14 cellular contexts compared by ENCODE assay signal in genomic region chr6:158409451-158409850, GRCh38.
DNase-seq lines count a peak whose midpoint lies in the region; ATAC-seq, FAIRE-seq and TF ChIP-seq lines count a peak whose summit lies in the region.
"Had no signal": no experiment of that assay in that cellular context is flagged by ENCODE, and none has a peak within 500 bp of the region (broad histone marks: within the 10 kb centered on the region; RNA-seq: fewer than 3 reads in every experiment).

No MANE protein-coding gene starts in this region.

- H3K36me3 ChIP-seq in endothelial cell of umbilical vein (ENCODE audit: control insufficient read depth in 2 of 2, extremely low read depth in 1 of 2, insufficient read depth in 2 of 2, low read length in 2 of 2) = peaks cover 0 to 4% of the 10 kb centered on the region in 2 experiments
- H3K36me3 ChIP-seq in ovary = no peaks in the 10 kb centered on the region
- no peaks in the 10 kb centered on the region for H3K36me3 ChIP-seq in prostate gland

- H3K4me3 ChIP-seq in endothelial cell of umbilical vein (replicated peaks in 1 of 3; ENCODE audit: insufficient read depth in 1 of 3, low read depth in 1 of 3, low read length in 3 of 3) (no peak overlapping the region), ovary (no peak overlapping the region), prostate gland (no peak overlapping the region)
- H3K4me3 ChIP-seq: tibial nerve had no signal

- TF ChIP-seq EP300 in ovary (IDR thresholded peaks at IDR 0.05) = no peak

- TF ChIP-seq POLR2A in endothelial cell of umbilical vein (IDR thresholded peaks at IDR 0.05; ENCODE audit: low read depth, low read length) (peak; percentile 77), ovary (IDR thresholded peaks at IDR 0.05) (no peak), prostate gland (IDR thresholded peaks at IDR 0.05) (no peak)

- H3K27me3 ChIP-seq in endothelial cell of umbilical vein (ENCODE audit: control insufficient read depth in 2 of 2, insufficient read depth in 2 of 2, low read length in 2 of 2) (no peaks in the 10 kb centered on the region), ovary (no peaks in the 10 kb centered on the region), prostate gland (replicated peaks; ENCODE audit: insufficient read depth) (no peaks in the 10 kb centered on the region)
- H3K27me3 ChIP-seq: foreskin keratinocyte, tibial nerve had no signal

- BruUV-seq in endothelial cell of umbilical vein (replicated peaks; lab: Mats Ljungman, UMichigan) = no TSS peak

- dilution Hi-C loops in endothelial cell of umbilical vein (cut with MboI; ENCODE audit: extremely low pct_ligation_motif_present, low sequenced_read_pairs) = no loop called here

- ATAC-seq in GM21717 (IDR thresholded peaks at IDR 0.05; ENCODE audit: unreplicated experiment) = no peak
- ATAC-seq: activated CD4-positive, CD25-positive, alpha-beta regulatory T cell treated with anti-CD3 and anti-CD28 coated beads, Interleukin-2, amount 50 U/mL, for 24 hours; foreskin keratinocyte had no signal

- 23 to 36% (median 25%) methylated on average over 3 of the region's 3 CpGs for WGBS in ovary, 3 donors
- 78% methylated on average over 3 of the region's 3 CpGs for WGBS in prostate gland

- peak overlapping the region; percentile 94 for H3K27ac ChIP-seq in endothelial cell of umbilical vein (ENCODE audit: insufficient read depth, low read depth, low read length)
- H3K27ac ChIP-seq in ovary = peak overlapping the region in 1 of 2 donors; percentile 31
- no peak overlapping the region for H3K27ac ChIP-seq in prostate gland
- H3K27ac ChIP-seq: foreskin keratinocyte had no signal

- H3K4me2 ChIP-seq in endothelial cell of umbilical vein (ENCODE audit: insufficient read depth, low read length) = peak overlapping the region; percentile 48

- H4K20me1 ChIP-seq in endothelial cell of umbilical vein (replicated peaks; ENCODE audit: control insufficient read depth, extremely low read depth, insufficient read depth, low read length) = no peaks in the 10 kb centered on the region

- H3K79me2 ChIP-seq in endothelial cell of umbilical vein (ENCODE audit: control insufficient read depth, insufficient read depth, low read length) = peaks cover 5% of the 10 kb centered on the region

- peak; percentile 81 for FAIRE-seq in endothelial cell of umbilical vein (lab: Jason Lieb, UNC)
- FAIRE-seq: G401.6 had no signal

- intact Hi-C loops in endothelial cell of umbilical vein (cut with micrococcal nuclease) (loop anchor here (1.0 to 5.0 kb wide), 4 partner anchors 51 to 223 kb away; no protein-coding TSS in a partner anchor), ovary (cut with DNase I) (no loop called here), prostate gland (cut with DNase I) (no loop called here)

- POLR2A ChIA-PET in endothelial cell of umbilical vein (lab: Charles Lee) = interaction anchor here (1.1 kb wide), 1 partner anchor 145 kb away, joined by 3 read pairs; no protein-coding TSS in a partner anchor

- TF ChIP-seq CTCF in endothelial cell of umbilical vein (IDR thresholded peaks at IDR 0.05; ENCODE audit: extremely low read depth in 1 of 2, insufficient read depth in 1 of 2, low read depth in 1 of 2, low read length in 2 of 2) = no peak
- no peak for TF ChIP-seq CTCF in ovary (IDR thresholded peaks at IDR 0.05)
- TF ChIP-seq CTCF in GM10266 (IDR thresholded peaks at IDR 0.05; ENCODE audit: control insufficient read depth, insufficient read depth, low read depth, missing control alignments) = no peak
- TF ChIP-seq CTCF in prostate gland (IDR thresholded peaks at IDR 0.05) = no peak

- peak overlapping the region; percentile 65 for H3K9ac ChIP-seq in endothelial cell of umbilical vein (replicated peaks; ENCODE audit: extremely low read depth, insufficient read depth, low read length)

- DNase-seq in EH (ENCODE audit: low read depth) = peak; percentile 53
- peak; percentile 78 for DNase-seq in OCI-M1 (lab: John Stamatoyannopoulos, UW)
- DNase-seq in endothelial cell of umbilical vein (ENCODE audit: low read depth, low spot score) = peak; percentile 94
- peak in 3 of 5 donors; percentile 15 to 47 (median 41) for DNase-seq in ovary
- no peak for DNase-seq in GM10266 (ENCODE audit: extremely low spot score)
- DNase-seq in prostate gland (ENCODE audit: low spot score) = no peak
- no peak for DNase-seq in NCI-H2171 (lab: John Stamatoyannopoulos, UW)
- DNase-seq: activated naive CD4-positive, alpha-beta T cell treated with anti-CD3 and anti-CD28 coated beads, Interleukin-2, amount 50 U/mL, for 16 hours; foreskin keratinocyte; NCI-H524 had no signal

- H3K9me3 ChIP-seq in endothelial cell of umbilical vein (replicated peaks; ENCODE audit: control insufficient read depth, insufficient read depth, low read length) = no peaks in the 10 kb centered on the region
- H3K9me3 ChIP-seq in ovary = no peaks in the 10 kb centered on the region
- H3K9me3 ChIP-seq in prostate gland = no peaks in the 10 kb centered on the region
- H3K9me3 ChIP-seq: tibial nerve had no signal

- no peaks in the 10 kb centered on the region for H3K9me1 ChIP-seq in endothelial cell of umbilical vein (replicated peaks; ENCODE audit: control insufficient read depth, extremely low read depth, insufficient read depth, low read length)

- H2AFZ ChIP-seq in endothelial cell of umbilical vein (ENCODE audit: low read depth, low read length) = no peak overlapping the region

- H3K4me1 ChIP-seq in endothelial cell of umbilical vein (ENCODE audit: control insufficient read depth, extremely low read depth, insufficient read depth, low read length) = peaks cover 54% of the 10 kb centered on the region
- H3K4me1 ChIP-seq in ovary (ENCODE audit: insufficient read depth) = peaks cover 7% of the 10 kb centered on the region
- no peaks in the 10 kb centered on the region for H3K4me1 ChIP-seq in prostate gland (replicated peaks)

- CTCF ChIA-PET in endothelial cell of umbilical vein (lab: Charles Lee) = interaction anchor here (0.7 to 2.9 kb wide), 6 partner anchors 9 to 196 kb away, joined by 3 to 14 read pairs (median 8); no protein-coding TSS in a partner anchor

TF ChIP-seq in endothelial cell of umbilical vein, 7 proteins besides CTCF, POLR2A, EP300 and RAD21:
- TF ChIP-seq MAX (IDR thresholded peaks at IDR 0.05; ENCODE audit: insufficient read depth, insufficient read length) (no peak), FOS (IDR thresholded peaks at IDR 0.05; ENCODE audit: borderline replicate concordance, insufficient read depth, low read length) (no peak), POLR2AphosphoS5 (IDR thresholded peaks at IDR 0.05; ENCODE audit: insufficient read depth, low read depth, low read length) (peak; percentile 98), MYC (IDR thresholded peaks at IDR 0.05; ENCODE audit: low read depth, low read length) (no peak), EZH2 (IDR thresholded peaks at IDR 0.05; ENCODE audit: borderline replicate concordance, low read depth, low read length, severe bottlenecking) (no peak), GATA2 (IDR thresholded peaks at IDR 0.05; ENCODE audit: insufficient read depth, insufficient read length, low read depth, low read length) (peak; percentile 97), JUN (IDR thresholded peaks at IDR 0.05; ENCODE audit: borderline replicate concordance, insufficient read depth, insufficient read length, low read depth) (peak; percentile 70)
TF ChIP-seq in endothelial cell of umbilical vein: peak in this region for 3.

Comparison
In these comparisons a context has a peak if more than half of its experiments do, and no peak if none do; other contexts are left out.
1. DNase-seq: peak in EH (single experiment), OCI-M1 (single experiment), endothelial cell of umbilical vein (single experiment) and ovary (3 of 5); none in GM10266 (single experiment), prostate gland (single experiment) and NCI-H2171 (single experiment).